In genomic region chr7:81367335-81367801, GRCh38 we compare ENCODE assay signal across 12 cellular contexts.
DNase-seq lines count a peak whose midpoint lies in the region; ATAC-seq, FAIRE-seq and TF ChIP-seq lines count a peak whose summit lies in the region.
"Had no signal": no experiment of that assay in that cellular context is flagged by ENCODE, and none has a peak within 500 bp of the region (broad histone marks: within the 10 kb centered on the region; RNA-seq: fewer than 3 reads in every experiment).

No MANE protein-coding gene starts in this region.

- H3K4me1 Mint-ChIP-seq in HFFc6 (ENCODE audit: low read depth): peaks cover 12% of the 10 kb centered on the region
- H3K4me1 Mint-ChIP-seq: activated CD4-positive, alpha-beta memory T cell treated with anti-CD3 and anti-CD28 coated beads, Interleukin-2, amount 10 ng/mL, durations not matched to agents 7 days and 5 days; activated naive CD4-positive, alpha-beta T cell treated with anti-CD3 and anti-CD28 coated beads, Interleukin-2, amount 10 ng/mL, durations not matched to agents 7 days and 5 days had no signal

- no peaks in the 10 kb centered on the region for H3K36me3 Mint-ChIP-seq in HFFc6 (ENCODE audit: low read depth)
- H3K36me3 Mint-ChIP-seq: activated naive CD4-positive, alpha-beta T cell treated with anti-CD3 and anti-CD28 coated beads, Interleukin-2, amount 10 ng/mL, durations not matched to agents 7 days and 5 days had no signal

- no peaks in the 10 kb centered on the region for H3K9me3 Mint-ChIP-seq in HFFc6

- no peak for FAIRE-seq in frontal cortex (lab: Jason Lieb, UNC)

- no peaks in the 10 kb centered on the region for H3K9me3 ChIP-seq in right cardiac atrium (ENCODE audit: control insufficient read depth, low read length)
- H3K9me3 ChIP-seq: testis had no signal

- H3K4me1 ChIP-seq in right cardiac atrium (ENCODE audit: control insufficient read depth, insufficient read depth, low read length): no peaks in the 10 kb centered on the region
- H3K4me1 ChIP-seq: testis had no signal

- 63% methylated on average over 3 of the region's 3 CpGs for WGBS in right cardiac atrium

- TF ChIP-seq CTCF in HFFc6 (IDR thresholded peaks at IDR 0.05): no peak
- no peak for TF ChIP-seq CTCF in astrocyte of the spinal cord (IDR thresholded peaks at IDR 0.05; ENCODE audit: low read depth, low read length)

- peak overlapping the region; percentile 17; the same call in 1 of the 2 replicates for H3K27ac Mint-ChIP-seq in HFFc6
- H3K27ac Mint-ChIP-seq: activated CD4-positive, alpha-beta memory T cell treated with anti-CD3 and anti-CD28 coated beads, Interleukin-2, amount 10 ng/mL, durations not matched to agents 7 days and 5 days; activated naive CD4-positive, alpha-beta T cell treated with anti-CD3 and anti-CD28 coated beads, Interleukin-2, amount 10 ng/mL, durations not matched to agents 7 days and 5 days; progenitor cell of endocrine pancreas had no signal

- intact Hi-C loops in right cardiac atrium (cut with DNase I): no loop called here

- peak; percentile 57 to 76 for ATAC-seq in right cardiac atrium
- no peak for ATAC-seq in GM21367 (IDR thresholded peaks at IDR 0.05; ENCODE audit: unreplicated experiment)
- no peak for ATAC-seq in GM19035 (IDR thresholded peaks at IDR 0.05; ENCODE audit: unreplicated experiment)

- no peak overlapping the region for H3K4me3 Mint-ChIP-seq in HFFc6
- H3K4me3 Mint-ChIP-seq: activated CD4-positive, alpha-beta memory T cell treated with anti-CD3 and anti-CD28 coated beads, Interleukin-2, amount 10 ng/mL, durations not matched to agents 7 days and 5 days; activated naive CD4-positive, alpha-beta T cell treated with anti-CD3 and anti-CD28 coated beads, Interleukin-2, amount 10 ng/mL, durations not matched to agents 7 days and 5 days had no signal

- in situ Hi-C loops in astrocyte of the spinal cord (cut with HindIII; ENCODE audit: low sequenced_read_pairs): no loop called here

- no peak overlapping the region for H3K27ac ChIP-seq in right cardiac atrium (ENCODE audit: low read length)
- H3K27ac ChIP-seq: testis had no signal

- H3K27me3 ChIP-seq in right cardiac atrium (ENCODE audit: control insufficient read depth, insufficient read depth): no peaks in the 10 kb centered on the region
- H3K27me3 ChIP-seq: testis had no signal

- H3K27me3 Mint-ChIP-seq in HFFc6 (ENCODE audit: insufficient read depth): no peaks in the 10 kb centered on the region
- H3K27me3 Mint-ChIP-seq: activated CD4-positive, alpha-beta memory T cell treated with anti-CD3 and anti-CD28 coated beads, Interleukin-2, amount 10 ng/mL, durations not matched to agents 7 days and 5 days; activated naive CD4-positive, alpha-beta T cell treated with anti-CD3 and anti-CD28 coated beads, Interleukin-2, amount 10 ng/mL, durations not matched to agents 7 days and 5 days; progenitor cell of endocrine pancreas had no signal

- H3K4me3 ChIP-seq in astrocyte of the spinal cord (ENCODE audit: low read depth, low read length) (no peak overlapping the region), right cardiac atrium (ENCODE audit: low read length) (no peak overlapping the region)
- H3K4me3 ChIP-seq: testis had no signal

- DNase-seq in HFFc6 (peak; percentile 49), astrocyte of the spinal cord (ENCODE audit: low read depth, low spot score) (peak; percentile 46), right cardiac atrium (peak; percentile 44 to 71 (median 52)), stromal cell of bone marrow (ENCODE audit: low read depth) (peak; percentile 80), frontal cortex (ENCODE audit: low spot score in 2 of 2) (no peak)
- DNase-seq: activated CD4-positive, alpha-beta memory T cell treated with anti-CD3 and anti-CD28 coated beads, Interleukin-2, amount 10 ng/mL, durations not matched to agents 7 days and 5 days; activated naive CD4-positive, alpha-beta T cell treated with anti-CD3 and anti-CD28 coated beads, Interleukin-2, amount 10 ng/mL, durations not matched to agents 7 days and 5 days; cortex of kidney; testis had no signal

Comparison
In these comparisons a context has a peak if more than half of its experiments do, and no peak if none do; other contexts are left out.
1. DNase-seq: peak in HFFc6 (single experiment), astrocyte of the spinal cord (single experiment), right cardiac atrium (3 of 3) and stromal cell of bone marrow (single experiment); none in frontal cortex (0 of 2).
2. ATAC-seq: peak in right cardiac atrium (2 of 2); none in GM21367 (single experiment) and GM19035 (single experiment).